In genomic region chr5:82538339-82539034, GRCh38 we compare ENCODE assay signal across 17 cellular contexts.
DNase-seq lines count a peak whose midpoint lies in the region; ATAC-seq and TF ChIP-seq lines count a peak whose summit lies in the region.
"Had no signal": no experiment of that assay in that cellular context is flagged by ENCODE, and none has a peak within 500 bp of the region (broad histone marks: within the 10 kb centered on the region; RNA-seq: fewer than 3 reads in every experiment).

No MANE protein-coding gene starts in this region.

- 5 to 15% methylated on average over 5 of the region's 5 CpGs for WGBS in aorta, 2 donors

- intact Hi-C loops in Right ventricle myocardium superior (cut with DNase I), result no loop called here
- intact Hi-C loops in left ventricle myocardium inferior (cut with micrococcal nuclease), result no loop called here
- intact Hi-C loops in aorta (cut with DNase I), result no loop called here

- ATAC-seq in Right ventricle myocardium superior (ENCODE audit: poor library complexity) (peak; percentile 88), aorta (ENCODE audit: low FRiP score) (peak; percentile 41), GM19351 (IDR thresholded peaks at IDR 0.05; ENCODE audit: unreplicated experiment) (no peak), HG03460 (IDR thresholded peaks at IDR 0.05; ENCODE audit: unreplicated experiment) (no peak)
- ATAC-seq: activated CD4-positive, CD25-positive, alpha-beta regulatory T cell treated with anti-CD3 and anti-CD28 coated beads, Interleukin-2, amount 50 U/mL, for 24 hours; activated CD8-positive, alpha-beta memory T cell treated with anti-CD3 and anti-CD28 coated beads, Interleukin-2, amount 10 ng/mL, durations not matched to agents 7 days and 5 days; psoas muscle had no signal

- no peaks in the 10 kb centered on the region for H3K36me3 ChIP-seq in right atrium auricular region
- H3K36me3 ChIP-seq in left ventricle myocardium inferior, result no peaks in the 10 kb centered on the region
- H3K36me3 ChIP-seq in aorta (ENCODE audit: control insufficient read depth in 1 of 2, insufficient read depth in 2 of 2, low read length in 1 of 2), result peaks cover 0 to 2% of the 10 kb centered on the region in 2 donors
- H3K36me3 ChIP-seq: stomach, uterus had no signal

- no peak for DNase-seq in Right ventricle myocardium superior
- no peak for DNase-seq in right atrium auricular region (ENCODE audit: low spot score)
- DNase-seq in cardiac fibroblast (ENCODE audit: low read depth in 2 of 2), result peak; percentile 25 to 91
- no peak for DNase-seq in left ventricle myocardium inferior
- no peak for DNase-seq in aorta
- no peak for DNase-seq in NAMALWA (ENCODE audit: low spot score)
- DNase-seq: activated CD8-positive, alpha-beta memory T cell treated with anti-CD3 and anti-CD28 coated beads, Interleukin-2, amount 10 ng/mL, durations not matched to agents 7 days and 5 days; activated effector memory CD4-positive, alpha-beta T cell treated with Interleukin-2 at 50 U/mL for 16 hours; naive B cell; NCI-H1436; NCI-H2227 treated with DMSO at 0.1 percent for 48 hours; psoas muscle; stomach; uterus had no signal

- H3K9me3 ChIP-seq in right atrium auricular region (no peaks in the 10 kb centered on the region), left ventricle myocardium inferior (replicated peaks) (peaks cover 7% of the 10 kb centered on the region), aorta (ENCODE audit: control insufficient read depth, low read length) (peaks cover 1% of the 10 kb centered on the region)
- H3K9me3 ChIP-seq: psoas muscle, stomach, uterus had no signal

- no peak for TF ChIP-seq CTCF in right atrium auricular region (IDR thresholded peaks at IDR 0.05)
- no peak for TF ChIP-seq CTCF in cardiac fibroblast (IDR thresholded peaks at IDR 0.05; ENCODE audit: low read depth, low read length)
- no peak for TF ChIP-seq CTCF in left ventricle myocardium inferior (IDR thresholded peaks at IDR 0.05; ENCODE audit: borderline replicate concordance)

- H3K4me1 ChIP-seq in right atrium auricular region (peaks cover 0 to 4% of the 10 kb centered on the region in 2 donors), left ventricle myocardium inferior (no peaks in the 10 kb centered on the region), aorta (ENCODE audit: control insufficient read depth in 1 of 2, insufficient read depth in 2 of 2, low read length in 2 of 2) (peaks cover 0 to 8% of the 10 kb centered on the region in 2 donors)
- H3K4me1 ChIP-seq: psoas muscle, stomach, uterus had no signal

- no peaks in the 10 kb centered on the region for H3K27me3 ChIP-seq in right atrium auricular region
- no peaks in the 10 kb centered on the region for H3K27me3 ChIP-seq in left ventricle myocardium inferior (ENCODE audit: low read depth)
- no peaks in the 10 kb centered on the region for H3K27me3 ChIP-seq in aorta (ENCODE audit: control insufficient read depth in 1 of 2, insufficient read depth in 2 of 2, low read length in 1 of 2)
- H3K27me3 ChIP-seq: stomach, uterus had no signal

- peak overlapping the region in 1 of 2 donors; percentile 11 for H3K27ac ChIP-seq in right atrium auricular region
- peak overlapping the region; percentile 43 for H3K27ac ChIP-seq in left ventricle myocardium inferior (replicated peaks)
- peak overlapping the region; percentile 15 to 91 for H3K27ac ChIP-seq in aorta (ENCODE audit: low read depth in 1 of 2, low read length in 2 of 2)
- H3K27ac ChIP-seq: psoas muscle, stomach, uterus had no signal

- H3K4me3 ChIP-seq in right atrium auricular region (no peak overlapping the region), cardiac fibroblast (replicated peaks in 1 of 2; ENCODE audit: low read depth in 2 of 2, low read length in 2 of 2) (no peak overlapping the region), left ventricle myocardium inferior (no peak overlapping the region), aorta (ENCODE audit: low read length in 2 of 2) (no peak overlapping the region)
- H3K4me3 ChIP-seq: psoas muscle, stomach, uterus had no signal

Comparison
In these comparisons a context has a peak if more than half of its experiments do, and no peak if none do; other contexts are left out.
1. ATAC-seq: peak in Right ventricle myocardium superior (single experiment) and aorta (single experiment); none in GM19351 (single experiment) and HG03460 (single experiment).
2. DNase-seq: peak in cardiac fibroblast (2 of 2); none in Right ventricle myocardium superior (single experiment), right atrium auricular region (single experiment), left ventricle myocardium inferior (single experiment), aorta (0 of 2) and NAMALWA (single experiment).